Comparison of ENCODE assay signal across 17 cellular contexts in the genomic region with DNA sequence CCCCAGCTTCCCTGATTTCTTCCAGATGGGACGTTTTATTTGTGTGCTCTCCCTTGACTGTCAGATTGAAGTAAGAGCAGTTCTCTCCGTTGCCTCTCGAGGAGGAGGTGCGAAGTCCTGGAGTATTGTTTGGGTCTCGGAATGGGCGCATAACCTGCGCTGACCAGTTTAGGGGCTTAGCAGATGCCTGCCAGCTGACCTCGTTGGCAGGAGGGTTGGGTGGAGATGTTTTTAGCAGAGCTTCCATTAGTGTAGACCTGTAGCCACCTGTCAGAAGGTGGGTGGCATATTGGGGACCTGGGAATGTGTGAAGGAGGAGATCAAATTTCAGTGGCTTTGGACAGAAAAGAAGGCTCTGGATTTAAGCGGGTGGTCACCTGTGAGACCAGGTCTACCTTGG. TPM values are rescaled to one million over a fixed set of nuclear protein-coding genes. Genes with fewer than 3 reads are reported as not detected.
DNase-seq lines count a peak whose midpoint lies in the region; ATAC-seq and TF ChIP-seq lines count a peak whose summit lies in the region.
"Had no signal": no experiment of that assay in that cellular context is flagged by ENCODE, and none has a peak within 500 bp of the region (broad histone marks: within the 10 kb centered on the region; RNA-seq: fewer than 3 reads in every experiment).

No MANE protein-coding gene starts in this region.

- H3K36me3 Mint-ChIP-seq in MCF 10A (ENCODE audit: insufficient read depth, unreplicated experiment) (peaks cover 40% of the 10 kb centered on the region), nephron (ENCODE audit: low read depth) (peaks cover 33% of the 10 kb centered on the region), type B pancreatic cell (peaks cover 21% of the 10 kb centered on the region)
- H3K36me3 Mint-ChIP-seq in activated CD8-positive, alpha-beta T cell treated with anti-CD3 and anti-CD28 coated beads, Interleukin-2, amount 10 ng/mL, durations not matched to agents 7 days and 5 days (ENCODE audit: low read depth), result peaks cover 42% of the 10 kb centered on the region

- TSS peak; percentile 36 for BruUV-seq in MCF 10A (replicated peaks; lab: Mats Ljungman, UMichigan)

- H3K36me3 ChIP-seq in left ventricle myocardium inferior (peaks cover 26% of the 10 kb centered on the region), left lung (peaks cover 0 to 38% of the 10 kb centered on the region in 2 donors)

- H3K4me1 Mint-ChIP-seq in MCF 10A (ENCODE audit: insufficient read depth, unreplicated experiment), result no peaks in the 10 kb centered on the region
- peaks cover 38% of the 10 kb centered on the region for H3K4me1 Mint-ChIP-seq in nephron
- H3K4me1 Mint-ChIP-seq in type B pancreatic cell (ENCODE audit: unreplicated experiment), result peaks cover 14% of the 10 kb centered on the region
- H3K4me1 Mint-ChIP-seq in activated CD8-positive, alpha-beta T cell treated with anti-CD3 and anti-CD28 coated beads, Interleukin-2, amount 10 ng/mL, durations not matched to agents 7 days and 5 days (ENCODE audit: low read depth), result peaks cover 34% of the 10 kb centered on the region

- intact Hi-C loops in left ventricle myocardium inferior (cut with micrococcal nuclease) (loop anchor here (10.0 kb wide), 1 partner anchor 138 kb away; no protein-coding TSS in a partner anchor), left ventricle myocardium superior (cut with micrococcal nuclease) (no loop called here), MCF 10A (cut with micrococcal nuclease) (no loop called here), left lung (cut with DNase I) (loop anchor here in 1 of 2 donors (10.0 kb wide), 1 partner anchor 138 kb away; no protein-coding TSS in a partner anchor)

- H3K9me3 ChIP-seq in left ventricle myocardium inferior (replicated peaks) (no peaks in the 10 kb centered on the region), left lung (no peaks in the 10 kb centered on the region)

- ATAC-seq in left ventricle myocardium superior (no peak), left lung (no peak)
- ATAC-seq in activated CD8-positive, alpha-beta T cell treated with anti-CD3 and anti-CD28 coated beads, Interleukin-2, amount 10 ng/mL, durations not matched to agents 7 days and 5 days, result no peak

- DNase-seq in left ventricle myocardium inferior, result no peak
- no peak for DNase-seq in left ventricle myocardium superior
- no peak for DNase-seq in MCF 10A (ENCODE audit: unreplicated experiment)
- DNase-seq in type B pancreatic cell (ENCODE audit: extremely low spot score, unreplicated experiment), result no peak
- no peak for DNase-seq in stimulated activated CD4-positive, alpha-beta T cell treated with anti-CD3 and anti-CD28 coated beads, Interleukin-1b, Interleukin-23, amount 100 ng/mL, for 48 hours
- DNase-seq in left lung, result no peak
- DNase-seq in activated CD8-positive, alpha-beta T cell treated with anti-CD3 and anti-CD28 coated beads, Interleukin-2, amount 10 ng/mL, durations not matched to agents 7 days and 5 days, result no peak
- DNase-seq: activated gamma-delta T cell, cerebellar nuclear complex, EL, GOT3, NCI-H187, NCI-H226, NCI-H748 treated with DMSO at 0.1 percent for 48 hours had no signal

- H3K27ac Mint-ChIP-seq in MCF 10A (ENCODE audit: low read depth, unreplicated experiment) (no peak overlapping the region), nephron (peak overlapping the region in 1 of 3 experiments; percentile 7), type B pancreatic cell (peak overlapping the region; percentile 42)
- no peak overlapping the region for H3K27ac Mint-ChIP-seq in activated CD8-positive, alpha-beta T cell treated with anti-CD3 and anti-CD28 coated beads, Interleukin-2, amount 10 ng/mL, durations not matched to agents 7 days and 5 days

- H3K27me3 Mint-ChIP-seq in MCF 10A (ENCODE audit: insufficient read depth, unreplicated experiment), result no peaks in the 10 kb centered on the region
- peaks cover 27% of the 10 kb centered on the region for H3K27me3 Mint-ChIP-seq in nephron (ENCODE audit: low read depth)
- H3K27me3 Mint-ChIP-seq in type B pancreatic cell, result peaks cover 20% of the 10 kb centered on the region
- peaks cover 19% of the 10 kb centered on the region for H3K27me3 Mint-ChIP-seq in activated CD8-positive, alpha-beta T cell treated with anti-CD3 and anti-CD28 coated beads, Interleukin-2, amount 10 ng/mL, durations not matched to agents 7 days and 5 days (ENCODE audit: low read depth)

- no peak for TF ChIP-seq CTCF in left ventricle myocardium inferior (IDR thresholded peaks at IDR 0.05; ENCODE audit: borderline replicate concordance)
- no peak for TF ChIP-seq CTCF in MCF 10A (IDR thresholded peaks at IDR 0.05; ENCODE audit: unreplicated experiment)
- TF ChIP-seq CTCF in nephron (IDR thresholded peaks at IDR 0.05; ENCODE audit: unreplicated experiment in 3 of 3), result no peak
- TF ChIP-seq CTCF in type B pancreatic cell (conservative IDR thresholded peaks at IDR 0.05), result no peak
- TF ChIP-seq CTCF in left lung (IDR thresholded peaks at IDR 0.05), result no peak

- H3K9me3 Mint-ChIP-seq in MCF 10A (ENCODE audit: unreplicated experiment), result no peaks in the 10 kb centered on the region
- H3K9me3 Mint-ChIP-seq in nephron, result no peaks in the 10 kb centered on the region
- H3K9me3 Mint-ChIP-seq in type B pancreatic cell, result no peaks in the 10 kb centered on the region
- no peaks in the 10 kb centered on the region for H3K9me3 Mint-ChIP-seq in activated CD8-positive, alpha-beta T cell treated with anti-CD3 and anti-CD28 coated beads, Interleukin-2, amount 10 ng/mL, durations not matched to agents 7 days and 5 days (ENCODE audit: insufficient read depth)

- H3K4me3 ChIP-seq in left ventricle myocardium inferior, result no peak overlapping the region
- H3K4me3 ChIP-seq in left lung, result no peak overlapping the region
- H3K4me3 ChIP-seq: lung had no signal

- no peak overlapping the region for H3K4me3 Mint-ChIP-seq in MCF 10A (ENCODE audit: unreplicated experiment)
- H3K4me3 Mint-ChIP-seq in nephron, result peak overlapping the region in 2 of 3 experiments; percentile 49 to 71
- peak overlapping the region; percentile 62 for H3K4me3 Mint-ChIP-seq in type B pancreatic cell
- H3K4me3 Mint-ChIP-seq in activated CD8-positive, alpha-beta T cell treated with anti-CD3 and anti-CD28 coated beads, Interleukin-2, amount 10 ng/mL, durations not matched to agents 7 days and 5 days, result no peak overlapping the region

- H3K4me1 ChIP-seq in left ventricle myocardium inferior (peaks cover 79% of the 10 kb centered on the region), left lung (peaks cover 10 to 34% of the 10 kb centered on the region in 2 donors)

- H3K27ac ChIP-seq in left ventricle myocardium inferior (replicated peaks), result peak overlapping the region; percentile 98
- no peak overlapping the region for H3K27ac ChIP-seq in left lung
- H3K27ac ChIP-seq: C4-2B had no signal

- CTCF ChIA-PET in MCF 10A (lab: Yijun Ruan, JAX), result interaction anchor here (0.7 to 1.0 kb wide), 2 partner anchors 76 to 497 kb away, joined by 4 to 5 read pairs; no protein-coding TSS in a partner anchor
- CTCF ChIA-PET in activated CD8-positive, alpha-beta T cell treated with anti-CD3 and anti-CD28 coated beads, Interleukin-2, amount 10 ng/mL, durations not matched to agents 7 days and 5 days (lab: Charles Lee), result interaction anchor here (1.0 kb wide), 1 partner anchor 137 kb away, joined by 4 read pairs; no protein-coding TSS in a partner anchor

- no peaks in the 10 kb centered on the region for H3K27me3 ChIP-seq in left ventricle myocardium inferior (ENCODE audit: low read depth)
- H3K27me3 ChIP-seq in left lung, result peaks cover 0 to 21% of the 10 kb centered on the region in 2 donors

- POLR2A ChIA-PET in MCF 10A (lab: Yijun Ruan, JAX), result interaction anchor here (0.7 kb wide), 1 partner anchor 171 kb away, joined by 3 read pairs; no protein-coding TSS in a partner anchor
- POLR2A ChIA-PET in activated CD8-positive, alpha-beta T cell treated with anti-CD3 and anti-CD28 coated beads, Interleukin-2, amount 10 ng/mL, durations not matched to agents 7 days and 5 days (lab: Charles Lee), result no interaction called here

RNA-seq across cellular contexts. Expression of gene RASD1, which starts 3.6 kb away (rescaled TPM):
- total RNA-seq in left ventricle myocardium inferior, result 25.4 TPM
- total RNA-seq in left ventricle myocardium superior, result 50.8 TPM
- 0.21 TPM in 1 of 2 replicates, not detected in the other for total RNA-seq in MCF 10A (2022)
- total RNA-seq in type B pancreatic cell (ENCODE audit: low replicate concordance), result 6.4 and 9.2 TPM in 2 replicates
- 10 to 100 TPM; 11.2 to 14.2 TPM for total RNA-seq in left lung
- total RNA-seq in activated CD8-positive, alpha-beta T cell treated with anti-CD3 and anti-CD28 coated beads, Interleukin-2, amount 10 ng/mL, durations not matched to agents 7 days and 5 days, result under 1 TPM; 0.39 to 0.58 TPM

RNA-seq across cellular contexts. Expression of gene MED9, which starts 15.8 kb away (rescaled TPM):
- total RNA-seq in left ventricle myocardium inferior, result 34.1 TPM
- 42.0 TPM for total RNA-seq in left ventricle myocardium superior
- 8.1 and 10.5 TPM in 2 replicates for total RNA-seq in MCF 10A (2022)
- 19.1 and 19.3 TPM in 2 replicates for total RNA-seq in type B pancreatic cell (ENCODE audit: low replicate concordance)
- 10 to 100 TPM; 11.5 to 12.3 TPM for total RNA-seq in left lung
- 10 to 100 TPM; 14.9 to 15.0 TPM for total RNA-seq in activated CD8-positive, alpha-beta T cell treated with anti-CD3 and anti-CD28 coated beads, Interleukin-2, amount 10 ng/mL, durations not matched to agents 7 days and 5 days

Comparison
In these comparisons a context has a peak if more than half of its experiments do, and no peak if none do; other contexts are left out.
1. H3K4me3 Mint-ChIP-seq: peak in nephron (2 of 3) and type B pancreatic cell (single experiment); none in MCF 10A (single experiment) and activated CD8-positive, alpha-beta T cell treated with anti-CD3 and anti-CD28 coated beads, Interleukin-2, amount 10 ng/mL, durations not matched to agents 7 days and 5 days (single experiment).